1 cellular context compared by ENCODE assay signal in genomic region chr19:4815426-4816387, GRCh38.
A peak's percentile ranks its signal among the peaks of the same experiment; 100 is the strongest.
TF ChIP-seq lines count a peak whose summit lies in the region.

No MANE protein-coding gene starts in this region.

TF ChIP-seq in HepG2, 621 proteins besides CTCF, POLR2A, EP300 and RAD21 (continued from another document and continues in another):
- TF ChIP-seq, protein P1, sequence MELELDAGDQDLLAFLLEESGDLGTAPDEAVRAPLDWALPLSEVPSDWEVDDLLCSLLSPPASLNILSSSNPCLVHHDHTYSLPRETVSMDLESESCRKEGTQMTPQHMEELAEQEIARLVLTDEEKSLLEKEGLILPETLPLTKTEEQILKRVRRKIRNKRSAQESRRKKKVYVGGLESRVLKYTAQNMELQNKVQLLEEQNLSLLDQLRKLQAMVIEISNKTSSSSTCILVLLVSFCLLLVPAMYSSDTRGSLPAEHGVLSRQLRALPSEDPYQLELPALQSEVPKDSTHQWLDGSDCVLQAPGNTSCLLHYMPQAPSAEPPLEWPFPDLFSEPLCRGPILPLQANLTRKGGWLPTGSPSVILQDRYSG (CRISPR knock-in tag; IDR thresholded peaks at IDR 0.05): no peak
- TF ChIP-seq MLLT10 (CRISPR knock-in tag; IDR thresholded peaks at IDR 0.05) (no peak), ZNF335 (CRISPR knock-in tag; IDR thresholded peaks at IDR 0.05) (no peak), ETV5 (CRISPR knock-in tag; IDR thresholded peaks at IDR 0.05; ENCODE audit: borderline replicate concordance) (peak; percentile 36; the same call in 1 of the 2 replicates), TOPORS (CRISPR knock-in tag; IDR thresholded peaks at IDR 0.05) (no peak), ZNF788 (CRISPR knock-in tag; IDR thresholded peaks at IDR 0.05; ENCODE audit: borderline replicate concordance) (peak; percentile 69; the same call in 1 of the 2 replicates), ZFX (CRISPR knock-in tag; IDR thresholded peaks at IDR 0.05; ENCODE audit: low read depth) (peak; percentile 50; the same call in 1 of the 2 replicates), ARID5B (CRISPR knock-in tag; IDR thresholded peaks at IDR 0.05) (0 out of 2 replicates have a peak, but pooled peaks have one; percentile 5), NFYC (CRISPR knock-in tag; IDR thresholded peaks at IDR 0.05) (peak; percentile 94), TMF1 (CRISPR knock-in tag; IDR thresholded peaks at IDR 0.05; ENCODE audit: low read depth) (no peak), ZNF564 (CRISPR knock-in tag; IDR thresholded peaks at IDR 0.05) (no peak), POLR2AphosphoS5 (IDR thresholded peaks at IDR 0.05; ENCODE audit: low read depth, low read length) (peak; percentile 41; the same call in 1 of the 2 replicates), GATAD1 (CRISPR knock-in tag; IDR thresholded peaks at IDR 0.05) (peak; percentile 70), ZSCAN25 (CRISPR knock-in tag; IDR thresholded peaks at IDR 0.05) (no peak), NBN (conservative IDR thresholded peaks at IDR 0.05) (no peak), SOX13 (IDR thresholded peaks at IDR 0.05) (no peak), SOX13 (CRISPR knock-in tag; conservative IDR thresholded peaks at IDR 0.05 in 1 of 2, IDR thresholded peaks at IDR 0.05 in 1 of 2) (peak in 1 of 2 experiments; percentile 15; a peak in 1 of 4 replicates), PLSCR1 (CRISPR knock-in tag; IDR thresholded peaks at IDR 0.05; ENCODE audit: borderline replicate concordance) (no peak), U2AF2 (IDR thresholded peaks at IDR 0.05; ENCODE audit: low read depth, low read length) (no peak), ZNF260 (CRISPR knock-in tag; IDR thresholded peaks at IDR 0.05; ENCODE audit: borderline replicate concordance, low read depth) (no peak), CREM (IDR thresholded peaks at IDR 0.05) (peak; percentile 77), CREM (CRISPR knock-in tag; IDR thresholded peaks at IDR 0.05) (no peak), ZSCAN9 (CRISPR knock-in tag; IDR thresholded peaks at IDR 0.05; ENCODE audit: borderline replicate concordance) (no peak), ZNF142 (CRISPR knock-in tag; IDR thresholded peaks at IDR 0.05) (no peak), ZC3H4 (CRISPR knock-in tag; IDR thresholded peaks at IDR 0.05; ENCODE audit: borderline replicate concordance) (peak; percentile 65; the same call in 1 of the 2 replicates), ZBTB1 (CRISPR knock-in tag; IDR thresholded peaks at IDR 0.05; ENCODE audit: borderline replicate concordance) (no peak), ZFP36L1 (CRISPR knock-in tag; IDR thresholded peaks at IDR 0.05) (0 out of 2 replicates have a peak, but pooled peaks have one; percentile 38), ZNF234 (CRISPR knock-in tag; conservative IDR thresholded peaks at IDR 0.05) (no peak), ELK4 (CRISPR knock-in tag; IDR thresholded peaks at IDR 0.05; ENCODE audit: borderline replicate concordance) (no peak), TARDBP (CRISPR knock-in tag; IDR thresholded peaks at IDR 0.05) (no peak; the same call in 1 of the 2 replicates), REPIN1 (CRISPR knock-in tag; IDR thresholded peaks at IDR 0.05; ENCODE audit: borderline replicate concordance, low read depth) (0 out of 2 replicates have a peak, but pooled peaks have one; percentile 17), RFX1 (IDR thresholded peaks at IDR 0.05) (no peak), ARNT2 (CRISPR knock-in tag; IDR thresholded peaks at IDR 0.05; ENCODE audit: low read depth) (no peak)
- TF ChIP-seq, protein P2, sequence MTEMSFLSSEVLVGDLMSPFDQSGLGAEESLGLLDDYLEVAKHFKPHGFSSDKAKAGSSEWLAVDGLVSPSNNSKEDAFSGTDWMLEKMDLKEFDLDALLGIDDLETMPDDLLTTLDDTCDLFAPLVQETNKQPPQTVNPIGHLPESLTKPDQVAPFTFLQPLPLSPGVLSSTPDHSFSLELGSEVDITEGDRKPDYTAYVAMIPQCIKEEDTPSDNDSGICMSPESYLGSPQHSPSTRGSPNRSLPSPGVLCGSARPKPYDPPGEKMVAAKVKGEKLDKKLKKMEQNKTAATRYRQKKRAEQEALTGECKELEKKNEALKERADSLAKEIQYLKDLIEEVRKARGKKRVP (CRISPR knock-in tag; IDR thresholded peaks at IDR 0.05): no peak
- TF ChIP-seq, protein P3, sequence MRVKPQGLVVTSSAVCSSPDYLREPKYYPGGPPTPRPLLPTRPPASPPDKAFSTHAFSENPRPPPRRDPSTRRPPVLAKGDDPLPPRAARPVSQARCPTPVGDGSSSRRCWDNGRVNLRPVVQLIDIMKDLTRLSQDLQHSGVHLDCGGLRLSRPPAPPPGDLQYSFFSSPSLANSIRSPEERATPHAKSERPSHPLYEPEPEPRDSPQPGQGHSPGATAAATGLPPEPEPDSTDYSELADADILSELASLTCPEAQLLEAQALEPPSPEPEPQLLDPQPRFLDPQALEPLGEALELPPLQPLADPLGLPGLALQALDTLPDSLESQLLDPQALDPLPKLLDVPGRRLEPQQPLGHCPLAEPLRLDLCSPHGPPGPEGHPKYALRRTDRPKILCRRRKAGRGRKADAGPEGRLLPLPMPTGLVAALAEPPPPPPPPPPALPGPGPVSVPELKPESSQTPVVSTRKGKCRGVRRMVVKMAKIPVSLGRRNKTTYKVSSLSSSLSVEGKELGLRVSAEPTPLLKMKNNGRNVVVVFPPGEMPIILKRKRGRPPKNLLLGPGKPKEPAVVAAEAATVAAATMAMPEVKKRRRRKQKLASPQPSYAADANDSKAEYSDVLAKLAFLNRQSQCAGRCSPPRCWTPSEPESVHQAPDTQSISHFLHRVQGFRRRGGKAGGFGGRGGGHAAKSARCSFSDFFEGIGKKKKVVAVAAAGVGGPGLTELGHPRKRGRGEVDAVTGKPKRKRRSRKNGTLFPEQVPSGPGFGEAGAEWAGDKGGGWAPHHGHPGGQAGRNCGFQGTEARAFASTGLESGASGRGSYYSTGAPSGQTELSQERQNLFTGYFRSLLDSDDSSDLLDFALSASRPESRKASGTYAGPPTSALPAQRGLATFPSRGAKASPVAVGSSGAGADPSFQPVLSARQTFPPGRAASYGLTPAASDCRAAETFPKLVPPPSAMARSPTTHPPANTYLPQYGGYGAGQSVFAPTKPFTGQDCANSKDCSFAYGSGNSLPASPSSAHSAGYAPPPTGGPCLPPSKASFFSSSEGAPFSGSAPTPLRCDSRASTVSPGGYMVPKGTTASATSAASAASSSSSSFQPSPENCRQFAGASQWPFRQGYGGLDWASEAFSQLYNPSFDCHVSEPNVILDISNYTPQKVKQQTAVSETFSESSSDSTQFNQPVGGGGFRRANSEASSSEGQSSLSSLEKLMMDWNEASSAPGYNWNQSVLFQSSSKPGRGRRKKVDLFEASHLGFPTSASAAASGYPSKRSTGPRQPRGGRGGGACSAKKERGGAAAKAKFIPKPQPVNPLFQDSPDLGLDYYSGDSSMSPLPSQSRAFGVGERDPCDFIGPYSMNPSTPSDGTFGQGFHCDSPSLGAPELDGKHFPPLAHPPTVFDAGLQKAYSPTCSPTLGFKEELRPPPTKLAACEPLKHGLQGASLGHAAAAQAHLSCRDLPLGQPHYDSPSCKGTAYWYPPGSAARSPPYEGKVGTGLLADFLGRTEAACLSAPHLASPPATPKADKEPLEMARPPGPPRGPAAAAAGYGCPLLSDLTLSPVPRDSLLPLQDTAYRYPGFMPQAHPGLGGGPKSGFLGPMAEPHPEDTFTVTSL (CRISPR knock-in tag; IDR thresholded peaks at IDR 0.05; ENCODE audit: borderline replicate concordance): no peak
- TF ChIP-seq, protein P4, sequence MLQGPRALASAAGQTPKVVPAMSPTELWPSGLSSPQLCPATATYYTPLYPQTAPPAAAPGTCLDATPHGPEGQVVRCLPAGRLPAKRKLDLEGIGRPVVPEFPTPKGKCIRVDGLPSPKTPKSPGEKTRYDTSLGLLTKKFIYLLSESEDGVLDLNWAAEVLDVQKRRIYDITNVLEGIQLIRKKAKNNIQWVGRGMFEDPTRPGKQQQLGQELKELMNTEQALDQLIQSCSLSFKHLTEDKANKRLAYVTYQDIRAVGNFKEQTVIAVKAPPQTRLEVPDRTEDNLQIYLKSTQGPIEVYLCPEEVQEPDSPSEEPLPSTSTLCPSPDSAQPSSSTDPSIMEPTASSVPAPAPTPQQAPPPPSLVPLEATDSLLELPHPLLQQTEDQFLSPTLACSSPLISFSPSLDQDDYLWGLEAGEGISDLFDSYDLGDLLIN (CRISPR knock-in tag; IDR thresholded peaks at IDR 0.05; ENCODE audit: borderline replicate concordance): no peak
- TF ChIP-seq, protein P5, sequence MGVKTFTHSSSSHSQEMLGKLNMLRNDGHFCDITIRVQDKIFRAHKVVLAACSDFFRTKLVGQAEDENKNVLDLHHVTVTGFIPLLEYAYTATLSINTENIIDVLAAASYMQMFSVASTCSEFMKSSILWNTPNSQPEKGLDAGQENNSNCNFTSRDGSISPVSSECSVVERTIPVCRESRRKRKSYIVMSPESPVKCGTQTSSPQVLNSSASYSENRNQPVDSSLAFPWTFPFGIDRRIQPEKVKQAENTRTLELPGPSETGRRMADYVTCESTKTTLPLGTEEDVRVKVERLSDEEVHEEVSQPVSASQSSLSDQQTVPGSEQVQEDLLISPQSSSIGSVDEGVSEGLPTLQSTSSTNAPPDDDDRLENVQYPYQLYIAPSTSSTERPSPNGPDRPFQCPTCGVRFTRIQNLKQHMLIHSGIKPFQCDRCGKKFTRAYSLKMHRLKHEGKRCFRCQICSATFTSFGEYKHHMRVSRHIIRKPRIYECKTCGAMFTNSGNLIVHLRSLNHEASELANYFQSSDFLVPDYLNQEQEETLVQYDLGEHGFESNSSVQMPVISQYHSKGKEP (CRISPR knock-in tag; IDR thresholded peaks at IDR 0.05): no peak
